Comparison of ENCODE assay signal across 34 cellular contexts in genomic region chr6:25387921-25388320, GRCh38.
A peak's percentile ranks its signal among the peaks of the same experiment; 100 is the strongest.
DNase-seq lines count a peak whose midpoint lies in the region; ATAC-seq and TF ChIP-seq lines count a peak whose summit lies in the region.
"Had no signal": no experiment of that assay in that cellular context is flagged by ENCODE, and none has a peak within 500 bp of the region (broad histone marks: within the 10 kb centered on the region; RNA-seq: fewer than 3 reads in every experiment).

No MANE protein-coding gene starts in this region.

- no peak overlapping the region for H3K4me3 ChIP-seq in brain microvascular endothelial cell (ENCODE audit: low read depth, low read length)
- H3K4me3 ChIP-seq: esophagus squamous epithelium, hepatocyte, psoas muscle, sigmoid colon had no signal

- ATAC-seq in GM18511 (IDR thresholded peaks at IDR 0.05; ENCODE audit: unreplicated experiment): peak; percentile 36
- peak; percentile 20 for ATAC-seq in GM21737 (IDR thresholded peaks at IDR 0.05; ENCODE audit: unreplicated experiment)
- ATAC-seq in HG03460 (IDR thresholded peaks at IDR 0.05; ENCODE audit: unreplicated experiment): peak; percentile 27
- no peak for ATAC-seq in memory B cell (ENCODE audit: low read depth)
- no peak for ATAC-seq in GM19035 (IDR thresholded peaks at IDR 0.05; ENCODE audit: unreplicated experiment)
- ATAC-seq: activated T-cell treated with anti-CD3 and anti-CD28 coated beads, Interleukin-2, amount 50 U/mL, for 4 hours; left cardiac atrium; Panc1; psoas muscle; stimulated activated memory B cell treated with anti-CD40 and anti-IgM and Interleukin-4, amounts not matched to agents 10 μg/mL and 1 μg/mL and 100 μg/mL, for 72 hours had no signal

- CTCF ChIA-PET in activated CD4-positive, alpha-beta memory T cell treated with anti-CD3 and anti-CD28 coated beads for 36 hours (lab: Charles Lee): interaction anchor here (1.0 kb wide), 1 partner anchor 14 kb away, joined by 3 read pairs; no protein-coding TSS in a partner anchor

- no peak overlapping the region for H3K27ac ChIP-seq in brain microvascular endothelial cell
- H3K27ac ChIP-seq: esophagus squamous epithelium, hepatocyte, neutrophil, psoas muscle, sigmoid colon, VCaP had no signal

- no peaks in the 10 kb centered on the region for H3K36me3 ChIP-seq in brain microvascular endothelial cell (replicated peaks)
- H3K36me3 ChIP-seq: esophagus squamous epithelium, neutrophil, sigmoid colon had no signal

- no peaks in the 10 kb centered on the region for H3K27me3 ChIP-seq in brain microvascular endothelial cell (replicated peaks)
- H3K27me3 ChIP-seq: esophagus squamous epithelium, hepatocyte, neutrophil, sigmoid colon had no signal

- POLR2A ChIA-PET in activated CD4-positive, alpha-beta memory T cell treated with anti-CD3 and anti-CD28 coated beads for 36 hours (lab: Charles Lee): no interaction called here

- in situ Hi-C loops in brain microvascular endothelial cell (cut with HindIII; ENCODE audit: low pct_ligation_motif_present, low sequenced_read_pairs): no loop called here

- H3K36me3 Mint-ChIP-seq in memory B cell: no peaks in the 10 kb centered on the region
- no peaks in the 10 kb centered on the region for H3K36me3 Mint-ChIP-seq in activated CD4-positive, alpha-beta memory T cell treated with anti-CD3 and anti-CD28 coated beads for 36 hours
- H3K36me3 Mint-ChIP-seq: stimulated activated memory B cell treated with anti-CD40 and anti-IgM and Interleukin-4, amounts not matched to agents 10 μg/mL and 1 μg/mL and 100 μg/mL, for 72 hours had no signal

- H3K4me1 Mint-ChIP-seq in memory B cell: peaks cover 11% of the 10 kb centered on the region
- H3K4me1 Mint-ChIP-seq in activated CD4-positive, alpha-beta memory T cell treated with anti-CD3 and anti-CD28 coated beads for 36 hours (ENCODE audit: low read depth): peaks cover 13% of the 10 kb centered on the region

- peaks cover 5% of the 10 kb centered on the region for H3K27me3 Mint-ChIP-seq in memory B cell
- no peaks in the 10 kb centered on the region for H3K27me3 Mint-ChIP-seq in activated CD4-positive, alpha-beta memory T cell treated with anti-CD3 and anti-CD28 coated beads for 36 hours
- H3K27me3 Mint-ChIP-seq: stimulated activated memory B cell treated with anti-CD40 and anti-IgM and Interleukin-4, amounts not matched to agents 10 μg/mL and 1 μg/mL and 100 μg/mL, for 72 hours had no signal

- H3K4me3 Mint-ChIP-seq in memory B cell: peak overlapping the region; percentile 1
- H3K4me3 Mint-ChIP-seq in activated CD4-positive, alpha-beta memory T cell treated with anti-CD3 and anti-CD28 coated beads for 36 hours: no peak overlapping the region
- H3K4me3 Mint-ChIP-seq: activated T-cell treated with anti-CD3 and anti-CD28 coated beads, Interleukin-2, amount 50 U/mL, for 4 hours; stimulated activated memory B cell treated with anti-CD40 and anti-IgM and Interleukin-4, amounts not matched to agents 10 μg/mL and 1 μg/mL and 100 μg/mL, for 72 hours had no signal

- DNase-seq in memory B cell (ENCODE audit: low spot score in 2 of 2) (no peak), brain microvascular endothelial cell (no peak)
- DNase-seq in activated CD4-positive, alpha-beta memory T cell treated with anti-CD3 and anti-CD28 coated beads for 36 hours: no peak
- no peak for DNase-seq in stimulated activated CD4-positive, alpha-beta T cell treated with anti-CD3 and anti-CD28 coated beads, Interleukin-2, amount 100 ng/mL, for 24 hours
- DNase-seq: ACHN; activated CD4-positive, alpha-beta T cell treated with anti-CD3 and anti-CD28 coated beads for 48 hours; activated gamma-delta T cell treated with Interleukin-2 at 50 U/mL for 16 hours; activated T-cell treated with anti-CD3 and anti-CD28 coated beads, Interleukin-2, amount 50 U/mL, for 4 hours; central memory CD4-positive, alpha-beta T cell; dermis blood vessel endothelial cell; DMS53; esophagus squamous epithelium; GOT3; left cardiac atrium; mammary epithelial cell; NCI-H187; NCI-H524; NK-92 treated with Interleukin-12 subunit alpha and Interleukin-12 subunit beta, amount 100 ng/mL, for 24 hours; psoas muscle; SIG-M5; sigmoid colon; stimulated activated CD4-positive, alpha-beta T cell treated with anti-CD3 and anti-CD28 coated beads, Interleukin-4, amount 100 ng/mL, for 4 hours; substantia nigra; SW 1271; T-helper 9 cell had no signal

- intact Hi-C loops in activated CD4-positive, alpha-beta memory T cell treated with anti-CD3 and anti-CD28 coated beads for 36 hours (cut with micrococcal nuclease): loop anchor here (2.0 kb wide), 1 partner anchor 17 kb away; no protein-coding TSS in a partner anchor

- TF ChIP-seq CTCF in brain microvascular endothelial cell (IDR thresholded peaks at IDR 0.05; ENCODE audit: low read depth, low read length, missing control alignments): no peak

- no peaks in the 10 kb centered on the region for H3K9me3 Mint-ChIP-seq in memory B cell
- no peaks in the 10 kb centered on the region for H3K9me3 Mint-ChIP-seq in activated CD4-positive, alpha-beta memory T cell treated with anti-CD3 and anti-CD28 coated beads for 36 hours
- H3K9me3 Mint-ChIP-seq: activated T-cell treated with anti-CD3 and anti-CD28 coated beads, Interleukin-2, amount 50 U/mL, for 4 hours; stimulated activated memory B cell treated with anti-CD40 and anti-IgM and Interleukin-4, amounts not matched to agents 10 μg/mL and 1 μg/mL and 100 μg/mL, for 72 hours had no signal

- no peak overlapping the region for H3K27ac Mint-ChIP-seq in memory B cell
- H3K27ac Mint-ChIP-seq in activated CD4-positive, alpha-beta memory T cell treated with anti-CD3 and anti-CD28 coated beads for 36 hours: no peak overlapping the region

Comparison
In these comparisons a context has a peak if more than half of its experiments do, and no peak if none do; other contexts are left out.
1. ATAC-seq: peak in GM18511 (single experiment), GM21737 (single experiment) and HG03460 (single experiment); none in memory B cell (single experiment) and GM19035 (single experiment).